9 cellular contexts compared by ENCODE assay signal in genomic region chr17:1107083-1107776, GRCh38.
DNase-seq lines count a peak whose midpoint lies in the region; ATAC-seq lines count a peak whose summit lies in the region.
"Had no signal": no experiment of that assay in that cellular context is flagged by ENCODE, and none has a peak within 500 bp of the region (broad histone marks: within the 10 kb centered on the region; RNA-seq: fewer than 3 reads in every experiment).

No MANE protein-coding gene starts in this region.

- peak overlapping the region; percentile 44 for H3K27ac Mint-ChIP-seq in activated CD8-positive, alpha-beta memory T cell treated with anti-CD3 and anti-CD28 coated beads, Interleukin-2, amount 10 ng/mL, durations not matched to agents 7 days and 5 days
- H3K27ac Mint-ChIP-seq in activated T-helper 17 cell treated with anti-CD3 and anti-CD28 coated beads, Interleukin-2, amount 50 U/mL, for 72 hours = peak overlapping the region; percentile 58
- peak overlapping the region; percentile 77 to 91 (median 88) for H3K27ac Mint-ChIP-seq in immature natural killer cell
- H3K27ac Mint-ChIP-seq in stimulated activated memory B cell treated with anti-CD40 and anti-IgM and Interleukin-4, amounts not matched to agents 10 μg/mL and 1 μg/mL and 100 μg/mL, for 72 hours = no peak overlapping the region

- H3K27me3 Mint-ChIP-seq in activated CD8-positive, alpha-beta memory T cell treated with anti-CD3 and anti-CD28 coated beads, Interleukin-2, amount 10 ng/mL, durations not matched to agents 7 days and 5 days = no peaks in the 10 kb centered on the region
- no peaks in the 10 kb centered on the region for H3K27me3 Mint-ChIP-seq in activated T-helper 17 cell treated with anti-CD3 and anti-CD28 coated beads, Interleukin-2, amount 50 U/mL, for 72 hours
- peaks cover 0 to 13% (median 2%) of the 10 kb centered on the region in 3 donors for H3K27me3 Mint-ChIP-seq in immature natural killer cell (ENCODE audit: low read depth in 3 of 3)
- H3K27me3 Mint-ChIP-seq in stimulated activated memory B cell treated with anti-CD40 and anti-IgM and Interleukin-4, amounts not matched to agents 10 μg/mL and 1 μg/mL and 100 μg/mL, for 72 hours = no peaks in the 10 kb centered on the region

- no peak for ATAC-seq in activated CD8-positive, alpha-beta memory T cell treated with anti-CD3 and anti-CD28 coated beads, Interleukin-2, amount 10 ng/mL, durations not matched to agents 7 days and 5 days
- no peak for ATAC-seq in activated T-helper 17 cell treated with anti-CD3 and anti-CD28 coated beads, Interleukin-2, amount 50 U/mL, for 72 hours (replicated peaks)
- ATAC-seq in stimulated activated memory B cell treated with anti-CD40 and anti-IgM and Interleukin-4, amounts not matched to agents 10 μg/mL and 1 μg/mL and 100 μg/mL, for 72 hours = no peak

- CTCF ChIA-PET in activated CD8-positive, alpha-beta memory T cell treated with anti-CD3 and anti-CD28 coated beads, Interleukin-2, amount 10 ng/mL, durations not matched to agents 7 days and 5 days (lab: Charles Lee) = interaction anchor here (0.5 to 0.7 kb wide), 2 partner anchors 63 to 159 kb away, joined by 3 to 4 read pairs; no protein-coding TSS in a partner anchor

- peaks cover 46% of the 10 kb centered on the region for H3K4me1 Mint-ChIP-seq in activated CD8-positive, alpha-beta memory T cell treated with anti-CD3 and anti-CD28 coated beads, Interleukin-2, amount 10 ng/mL, durations not matched to agents 7 days and 5 days
- peaks cover 23% of the 10 kb centered on the region for H3K4me1 Mint-ChIP-seq in activated T-helper 17 cell treated with anti-CD3 and anti-CD28 coated beads, Interleukin-2, amount 50 U/mL, for 72 hours
- peaks cover 49 to 56% of the 10 kb centered on the region in 2 donors for H3K4me1 Mint-ChIP-seq in immature natural killer cell
- peaks cover 56% of the 10 kb centered on the region for H3K4me1 Mint-ChIP-seq in stimulated activated memory B cell treated with anti-CD40 and anti-IgM and Interleukin-4, amounts not matched to agents 10 μg/mL and 1 μg/mL and 100 μg/mL, for 72 hours

- H3K36me3 Mint-ChIP-seq in activated CD8-positive, alpha-beta memory T cell treated with anti-CD3 and anti-CD28 coated beads, Interleukin-2, amount 10 ng/mL, durations not matched to agents 7 days and 5 days = no peaks in the 10 kb centered on the region
- peaks cover 13% of the 10 kb centered on the region for H3K36me3 Mint-ChIP-seq in activated T-helper 17 cell treated with anti-CD3 and anti-CD28 coated beads, Interleukin-2, amount 50 U/mL, for 72 hours (ENCODE audit: low read depth)
- no peaks in the 10 kb centered on the region for H3K36me3 Mint-ChIP-seq in immature natural killer cell
- H3K36me3 Mint-ChIP-seq in stimulated activated memory B cell treated with anti-CD40 and anti-IgM and Interleukin-4, amounts not matched to agents 10 μg/mL and 1 μg/mL and 100 μg/mL, for 72 hours = no peaks in the 10 kb centered on the region

- H3K4me3 Mint-ChIP-seq in activated CD8-positive, alpha-beta memory T cell treated with anti-CD3 and anti-CD28 coated beads, Interleukin-2, amount 10 ng/mL, durations not matched to agents 7 days and 5 days = peak overlapping the region; percentile 80
- peak overlapping the region; percentile 70 for H3K4me3 Mint-ChIP-seq in activated T-helper 17 cell treated with anti-CD3 and anti-CD28 coated beads, Interleukin-2, amount 50 U/mL, for 72 hours
- H3K4me3 Mint-ChIP-seq in immature natural killer cell = peak overlapping the region; percentile 75 to 84 (median 81)
- H3K4me3 Mint-ChIP-seq in stimulated activated memory B cell treated with anti-CD40 and anti-IgM and Interleukin-4, amounts not matched to agents 10 μg/mL and 1 μg/mL and 100 μg/mL, for 72 hours = peak overlapping the region; percentile 30

- no peaks in the 10 kb centered on the region for H3K9me3 Mint-ChIP-seq in activated CD8-positive, alpha-beta memory T cell treated with anti-CD3 and anti-CD28 coated beads, Interleukin-2, amount 10 ng/mL, durations not matched to agents 7 days and 5 days (ENCODE audit: low read depth)
- H3K9me3 Mint-ChIP-seq in activated T-helper 17 cell treated with anti-CD3 and anti-CD28 coated beads, Interleukin-2, amount 50 U/mL, for 72 hours = no peaks in the 10 kb centered on the region
- no peaks in the 10 kb centered on the region for H3K9me3 Mint-ChIP-seq in immature natural killer cell
- no peaks in the 10 kb centered on the region for H3K9me3 Mint-ChIP-seq in stimulated activated memory B cell treated with anti-CD40 and anti-IgM and Interleukin-4, amounts not matched to agents 10 μg/mL and 1 μg/mL and 100 μg/mL, for 72 hours

- no peak for DNase-seq in activated CD8-positive, alpha-beta memory T cell treated with anti-CD3 and anti-CD28 coated beads, Interleukin-2, amount 10 ng/mL, durations not matched to agents 7 days and 5 days
- DNase-seq in activated CD8-positive, alpha-beta memory T cell treated with anti-CD3 and anti-CD28 coated beads for 24 hours = no peak
- no peak for DNase-seq in immature natural killer cell
- DNase-seq in HPDE6-E6E7 (ENCODE audit: extremely low spot score) = no peak
- DNase-seq in NCI-H1092 treated with DMSO at 0.1 percent for 48 hours (lab: John Stamatoyannopoulos, UW) = no peak
- no peak for DNase-seq in GF-D8 (lab: John Stamatoyannopoulos, UW)
- DNase-seq: thyroid gland had no signal

Comparison
In these comparisons a context has a peak if more than half of its experiments do, and no peak if none do; other contexts are left out.
1. H3K4me3 Mint-ChIP-seq: peak in every context shown above with its lines; median percentile 81 in immature natural killer cell; 80 in activated CD8-positive, alpha-beta memory T cell treated with anti-CD3 and anti-CD28 coated beads, Interleukin-2, amount 10 ng/mL, durations not matched to agents 7 days and 5 days; 70 in activated T-helper 17 cell treated with anti-CD3 and anti-CD28 coated beads, Interleukin-2, amount 50 U/mL, for 72 hours; 30 in stimulated activated memory B cell treated with anti-CD40 and anti-IgM and Interleukin-4, amounts not matched to agents 10 μg/mL and 1 μg/mL and 100 μg/mL, for 72 hours.